Comparison of ENCODE assay signal across 2 cellular contexts in the genomic region with DNA sequence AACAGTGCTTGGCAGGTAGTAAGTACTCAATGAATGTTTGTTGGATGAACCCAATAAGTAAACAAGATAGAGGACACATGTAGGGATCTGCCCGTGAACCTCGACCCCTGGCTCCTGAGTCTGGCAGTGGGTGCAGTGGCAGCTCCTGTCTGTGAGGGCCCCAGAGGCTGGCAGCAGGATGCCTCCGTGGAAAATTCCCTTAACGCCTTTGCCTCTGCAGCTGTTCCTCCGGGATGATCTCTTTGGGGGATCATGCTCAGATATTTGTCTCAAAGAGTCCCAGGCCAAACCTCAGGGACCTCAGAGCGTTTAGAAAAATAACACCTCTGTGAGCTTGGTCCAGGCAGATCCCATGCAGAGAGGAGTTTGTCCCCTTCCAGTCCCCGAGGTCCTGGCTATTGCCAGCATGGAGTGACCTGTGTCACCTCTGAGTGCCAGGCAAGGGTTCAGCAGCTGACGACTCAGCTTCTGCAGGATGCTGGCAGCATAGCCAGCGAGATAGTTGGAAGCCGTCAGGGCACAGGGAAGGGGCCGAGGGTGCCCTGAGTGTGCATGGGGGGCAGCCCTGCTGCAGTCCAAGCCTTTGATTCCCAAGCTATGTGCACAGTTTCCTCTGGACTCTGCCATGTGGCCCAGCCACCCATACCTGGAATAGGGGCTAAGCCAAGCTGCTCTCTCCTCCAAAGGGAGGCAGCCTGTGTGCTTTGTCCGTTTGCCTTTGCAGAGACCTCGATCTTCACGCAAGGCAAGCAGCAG.
TF ChIP-seq lines count a peak whose summit lies in the region.

No MANE protein-coding gene starts in this region.

TF ChIP-seq in GM23338, 12 proteins besides CTCF, POLR2A, EP300 and RAD21 (continued from another document):
- TF ChIP-seq, protein P1, sequence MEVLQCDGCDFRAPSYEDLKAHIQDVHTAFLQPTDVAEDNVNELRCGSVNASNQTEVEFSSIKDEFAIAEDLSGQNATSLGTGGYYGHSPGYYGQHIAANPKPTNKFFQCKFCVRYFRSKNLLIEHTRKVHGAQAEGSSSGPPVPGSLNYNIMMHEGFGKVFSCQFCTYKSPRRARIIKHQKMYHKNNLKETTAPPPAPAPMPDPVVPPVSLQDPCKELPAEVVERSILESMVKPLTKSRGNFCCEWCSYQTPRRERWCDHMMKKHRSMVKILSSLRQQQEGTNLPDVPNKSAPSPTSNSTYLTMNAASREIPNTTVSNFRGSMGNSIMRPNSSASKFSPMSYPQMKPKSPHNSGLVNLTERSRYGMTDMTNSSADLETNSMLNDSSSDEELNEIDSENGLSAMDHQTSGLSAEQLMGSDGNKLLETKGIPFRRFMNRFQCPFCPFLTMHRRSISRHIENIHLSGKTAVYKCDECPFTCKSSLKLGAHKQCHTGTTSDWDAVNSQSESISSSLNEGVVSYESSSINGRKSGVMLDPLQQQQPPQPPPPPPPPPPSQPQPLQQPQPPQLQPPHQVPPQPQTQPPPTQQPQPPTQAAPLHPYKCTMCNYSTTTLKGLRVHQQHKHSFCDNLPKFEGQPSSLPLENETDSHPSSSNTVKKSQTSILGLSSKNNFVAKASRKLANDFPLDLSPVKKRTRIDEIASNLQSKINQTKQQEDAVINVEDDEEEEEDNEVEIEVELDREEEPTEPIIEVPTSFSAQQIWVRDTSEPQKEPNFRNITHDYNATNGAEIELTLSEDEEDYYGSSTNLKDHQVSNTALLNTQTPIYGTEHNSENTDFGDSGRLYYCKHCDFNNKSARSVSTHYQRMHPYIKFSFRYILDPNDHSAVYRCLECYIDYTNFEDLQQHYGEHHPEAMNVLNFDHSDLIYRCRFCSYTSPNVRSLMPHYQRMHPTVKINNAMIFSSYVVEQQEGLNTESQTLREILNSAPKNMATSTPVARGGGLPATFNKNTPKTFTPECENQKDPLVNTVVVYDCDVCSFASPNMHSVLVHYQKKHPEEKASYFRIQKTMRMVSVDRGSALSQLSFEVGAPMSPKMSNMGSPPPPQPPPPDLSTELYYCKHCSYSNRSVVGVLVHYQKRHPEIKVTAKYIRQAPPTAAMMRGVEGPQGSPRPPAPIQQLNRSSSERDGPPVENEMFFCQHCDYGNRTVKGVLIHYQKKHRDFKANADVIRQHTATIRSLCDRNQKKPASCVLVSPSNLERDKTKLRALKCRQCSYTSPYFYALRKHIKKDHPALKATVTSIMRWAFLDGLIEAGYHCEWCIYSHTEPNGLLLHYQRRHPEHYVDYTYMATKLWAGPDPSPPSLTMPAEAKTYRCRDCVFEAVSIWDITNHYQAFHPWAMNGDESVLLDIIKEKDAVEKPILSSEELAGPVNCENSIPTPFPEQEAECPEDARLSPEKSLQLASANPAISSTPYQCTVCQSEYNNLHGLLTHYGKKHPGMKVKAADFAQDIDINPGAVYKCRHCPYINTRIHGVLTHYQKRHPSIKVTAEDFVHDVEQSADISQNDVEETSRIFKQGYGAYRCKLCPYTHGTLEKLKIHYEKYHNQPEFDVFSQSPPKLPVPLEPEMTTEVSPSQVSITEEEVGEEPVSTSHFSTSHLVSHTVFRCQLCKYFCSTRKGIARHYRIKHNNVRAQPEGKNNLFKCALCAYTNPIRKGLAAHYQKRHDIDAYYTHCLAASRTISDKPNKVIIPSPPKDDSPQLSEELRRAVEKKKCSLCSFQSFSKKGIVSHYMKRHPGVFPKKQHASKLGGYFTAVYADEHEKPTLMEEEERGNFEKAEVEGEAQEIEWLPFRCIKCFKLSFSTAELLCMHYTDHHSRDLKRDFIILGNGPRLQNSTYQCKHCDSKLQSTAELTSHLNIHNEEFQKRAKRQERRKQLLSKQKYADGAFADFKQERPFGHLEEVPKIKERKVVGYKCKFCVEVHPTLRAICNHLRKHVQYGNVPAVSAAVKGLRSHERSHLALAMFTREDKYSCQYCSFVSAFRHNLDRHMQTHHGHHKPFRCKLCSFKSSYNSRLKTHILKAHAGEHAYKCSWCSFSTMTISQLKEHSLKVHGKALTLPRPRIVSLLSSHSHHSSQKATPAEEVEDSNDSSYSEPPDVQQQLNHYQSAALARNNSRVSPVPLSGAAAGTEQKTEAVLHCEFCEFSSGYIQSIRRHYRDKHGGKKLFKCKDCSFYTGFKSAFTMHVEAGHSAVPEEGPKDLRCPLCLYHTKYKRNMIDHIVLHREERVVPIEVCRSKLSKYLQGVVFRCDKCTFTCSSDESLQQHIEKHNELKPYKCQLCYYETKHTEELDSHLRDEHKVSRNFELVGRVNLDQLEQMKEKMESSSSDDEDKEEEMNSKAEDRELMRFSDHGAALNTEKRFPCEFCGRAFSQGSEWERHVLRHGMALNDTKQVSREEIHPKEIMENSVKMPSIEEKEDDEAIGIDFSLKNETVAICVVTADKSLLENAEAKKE (CRISPR knock-in tag; IDR thresholded peaks at IDR 0.05) = no peak
- TF ChIP-seq JUNB (IDR thresholded peaks at IDR 0.05; ENCODE audit: unreplicated experiment) = no peak
TF ChIP-seq in GM23338: peak in this region for 0.

TF ChIP-seq in HepG2, 621 proteins besides CTCF, POLR2A, EP300 and RAD21 (continued from another document):
- TF ChIP-seq, protein P2, sequence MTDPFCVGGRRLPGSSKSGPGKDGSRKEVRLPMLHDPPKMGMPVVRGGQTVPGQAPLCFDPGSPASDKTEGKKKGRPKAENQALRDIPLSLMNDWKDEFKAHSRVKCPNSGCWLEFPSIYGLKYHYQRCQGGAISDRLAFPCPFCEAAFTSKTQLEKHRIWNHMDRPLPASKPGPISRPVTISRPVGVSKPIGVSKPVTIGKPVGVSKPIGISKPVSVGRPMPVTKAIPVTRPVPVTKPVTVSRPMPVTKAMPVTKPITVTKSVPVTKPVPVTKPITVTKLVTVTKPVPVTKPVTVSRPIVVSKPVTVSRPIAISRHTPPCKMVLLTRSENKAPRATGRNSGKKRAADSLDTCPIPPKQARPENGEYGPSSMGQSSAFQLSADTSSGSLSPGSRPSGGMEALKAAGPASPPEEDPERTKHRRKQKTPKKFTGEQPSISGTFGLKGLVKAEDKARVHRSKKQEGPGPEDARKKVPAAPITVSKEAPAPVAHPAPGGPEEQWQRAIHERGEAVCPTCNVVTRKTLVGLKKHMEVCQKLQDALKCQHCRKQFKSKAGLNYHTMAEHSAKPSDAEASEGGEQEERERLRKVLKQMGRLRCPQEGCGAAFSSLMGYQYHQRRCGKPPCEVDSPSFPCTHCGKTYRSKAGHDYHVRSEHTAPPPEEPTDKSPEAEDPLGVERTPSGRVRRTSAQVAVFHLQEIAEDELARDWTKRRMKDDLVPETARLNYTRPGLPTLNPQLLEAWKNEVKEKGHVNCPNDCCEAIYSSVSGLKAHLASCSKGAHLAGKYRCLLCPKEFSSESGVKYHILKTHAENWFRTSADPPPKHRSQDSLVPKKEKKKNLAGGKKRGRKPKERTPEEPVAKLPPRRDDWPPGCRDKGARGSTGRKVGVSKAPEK (CRISPR knock-in tag; IDR thresholded peaks at IDR 0.05; ENCODE audit: borderline replicate concordance) = 0 out of 2 replicates have a peak, but pooled peaks have one; percentile 19
- TF ChIP-seq POLR2G (IDR thresholded peaks at IDR 0.05; ENCODE audit: low read depth, low read length) (0 out of 2 replicates have a peak, but pooled peaks have one; percentile 35), ZNF629 (CRISPR knock-in tag; conservative IDR thresholded peaks at IDR 0.05) (0 out of 2 replicates have a peak, but pooled peaks have one; percentile 37), TCF7L2 (IDR thresholded peaks at IDR 0.05; ENCODE audit: low read depth, low read length) (no peak), ELF3 (CRISPR knock-in tag; IDR thresholded peaks at IDR 0.05) (no peak), FOSL2 (CRISPR knock-in tag; IDR thresholded peaks at IDR 0.05) (0 out of 2 replicates have a peak, but pooled peaks have one; percentile 10), SKI (IDR thresholded peaks at IDR 0.05; ENCODE audit: partially characterized antibody) (peak; percentile 19), FOXA3 (CRISPR knock-in tag; IDR thresholded peaks at IDR 0.05) (peak; percentile 70)
- TF ChIP-seq, protein P3, sequence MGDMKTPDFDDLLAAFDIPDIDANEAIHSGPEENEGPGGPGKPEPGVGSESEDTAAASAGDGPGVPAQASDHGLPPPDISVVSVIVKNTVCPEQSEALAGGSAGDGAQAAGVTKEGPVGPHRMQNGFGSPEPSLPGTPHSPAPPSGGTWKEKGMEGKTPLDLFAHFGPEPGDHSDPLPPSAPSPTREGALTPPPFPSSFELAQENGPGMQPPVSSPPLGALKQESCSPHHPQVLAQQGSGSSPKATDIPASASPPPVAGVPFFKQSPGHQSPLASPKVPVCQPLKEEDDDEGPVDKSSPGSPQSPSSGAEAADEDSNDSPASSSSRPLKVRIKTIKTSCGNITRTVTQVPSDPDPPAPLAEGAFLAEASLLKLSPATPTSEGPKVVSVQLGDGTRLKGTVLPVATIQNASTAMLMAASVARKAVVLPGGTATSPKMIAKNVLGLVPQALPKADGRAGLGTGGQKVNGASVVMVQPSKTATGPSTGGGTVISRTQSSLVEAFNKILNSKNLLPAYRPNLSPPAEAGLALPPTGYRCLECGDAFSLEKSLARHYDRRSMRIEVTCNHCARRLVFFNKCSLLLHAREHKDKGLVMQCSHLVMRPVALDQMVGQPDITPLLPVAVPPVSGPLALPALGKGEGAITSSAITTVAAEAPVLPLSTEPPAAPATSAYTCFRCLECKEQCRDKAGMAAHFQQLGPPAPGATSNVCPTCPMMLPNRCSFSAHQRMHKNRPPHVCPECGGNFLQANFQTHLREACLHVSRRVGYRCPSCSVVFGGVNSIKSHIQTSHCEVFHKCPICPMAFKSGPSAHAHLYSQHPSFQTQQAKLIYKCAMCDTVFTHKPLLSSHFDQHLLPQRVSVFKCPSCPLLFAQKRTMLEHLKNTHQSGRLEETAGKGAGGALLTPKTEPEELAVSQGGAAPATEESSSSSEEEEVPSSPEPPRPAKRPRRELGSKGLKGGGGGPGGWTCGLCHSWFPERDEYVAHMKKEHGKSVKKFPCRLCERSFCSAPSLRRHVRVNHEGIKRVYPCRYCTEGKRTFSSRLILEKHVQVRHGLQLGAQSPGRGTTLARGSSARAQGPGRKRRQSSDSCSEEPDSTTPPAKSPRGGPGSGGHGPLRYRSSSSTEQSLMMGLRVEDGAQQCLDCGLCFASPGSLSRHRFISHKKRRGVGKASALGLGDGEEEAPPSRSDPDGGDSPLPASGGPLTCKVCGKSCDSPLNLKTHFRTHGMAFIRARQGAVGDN (CRISPR knock-in tag; IDR thresholded peaks at IDR 0.05) = peak; percentile 66
- TF ChIP-seq, protein P4, sequence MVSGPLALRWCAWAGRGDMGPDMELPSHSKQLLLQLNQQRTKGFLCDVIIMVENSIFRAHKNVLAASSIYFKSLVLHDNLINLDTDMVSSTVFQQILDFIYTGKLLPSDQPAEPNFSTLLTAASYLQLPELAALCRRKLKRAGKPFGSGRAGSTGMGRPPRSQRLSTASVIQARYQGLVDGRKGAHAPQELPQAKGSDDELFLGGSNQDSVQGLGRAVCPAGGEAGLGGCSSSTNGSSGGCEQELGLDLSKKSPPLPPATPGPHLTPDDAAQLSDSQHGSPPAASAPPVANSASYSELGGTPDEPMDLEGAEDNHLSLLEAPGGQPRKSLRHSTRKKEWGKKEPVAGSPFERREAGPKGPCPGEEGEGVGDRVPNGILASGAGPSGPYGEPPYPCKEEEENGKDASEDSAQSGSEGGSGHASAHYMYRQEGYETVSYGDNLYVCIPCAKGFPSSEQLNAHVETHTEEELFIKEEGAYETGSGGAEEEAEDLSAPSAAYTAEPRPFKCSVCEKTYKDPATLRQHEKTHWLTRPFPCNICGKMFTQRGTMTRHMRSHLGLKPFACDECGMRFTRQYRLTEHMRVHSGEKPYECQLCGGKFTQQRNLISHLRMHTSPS (CRISPR knock-in tag; IDR thresholded peaks at IDR 0.05; ENCODE audit: low read depth) = peak; percentile 74
